8 cellular contexts compared by ENCODE assay signal in the genomic region with DNA sequence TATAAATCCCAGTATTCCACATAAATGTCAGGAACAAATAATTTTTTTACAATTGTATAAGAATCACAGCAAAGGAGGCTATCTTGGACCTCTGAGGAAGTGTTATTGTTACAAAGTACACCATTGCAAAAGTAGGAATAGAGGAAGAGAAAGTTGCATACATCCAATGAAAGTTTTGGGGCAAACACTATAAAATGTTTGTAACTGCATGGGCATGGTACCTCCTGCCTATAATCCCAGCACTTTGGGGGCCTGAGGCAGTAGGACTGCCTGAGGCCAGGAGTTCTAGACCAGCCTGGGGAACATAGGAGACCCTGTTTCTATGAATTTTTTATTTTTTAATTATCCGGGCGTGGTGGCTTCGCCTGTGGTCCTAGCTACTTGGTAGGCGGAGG. TPM values are rescaled to one million over a fixed set of nuclear protein-coding genes. Genes with fewer than 3 reads are reported as not detected.
DNase-seq lines count a peak whose midpoint lies in the region; ATAC-seq and TF ChIP-seq lines count a peak whose summit lies in the region.

No MANE protein-coding gene starts in this region.

- intact Hi-C loops in A673 (cut with micrococcal nuclease; ENCODE audit: unreplicated experiment) (no loop called here), ascending aorta (cut with DNase I) (loop anchor here (1.0 to 2.0 kb wide), 3 partner anchors 27 to 153 kb away; a partner anchor contains a TSS)

- CTCF ChIA-PET in A673 (lab: Charles Lee): no interaction called here

- TF ChIP-seq CTCF in A673 (conservative IDR thresholded peaks at IDR 0.05; ENCODE audit: low read depth, low read length) (no peak), HL-60 (IDR thresholded peaks at IDR 0.05; ENCODE audit: insufficient read depth, low read length) (no peak), ascending aorta (IDR thresholded peaks at IDR 0.05) (no peak)

- no TSS peak for BruUV-seq in A673 (replicated peaks; lab: Mats Ljungman, UMichigan)

- 90 to 95% methylated on average over 4 of the region's 4 CpGs for WGBS in mesodermal cell (ENCODE audit: insufficient coverage in 2 of 2), 2 experiments

- POLR2A ChIA-PET in A673 (lab: Charles Lee; ENCODE audit: low non-redundant PET): no interaction called here

- H3K27me3 ChIP-seq in A673 (replicated peaks; ENCODE audit: insufficient read depth, low read depth, low read length, poor library complexity) (no peaks in the 10 kb centered on the region), HL-60 (ENCODE audit: insufficient read depth, poor library complexity, severe bottlenecking) (no peaks in the 10 kb centered on the region), ascending aorta (no peaks in the 10 kb centered on the region)

- H3K9me3 ChIP-seq in A673 (ENCODE audit: low read depth, low read length, poor library complexity, severe bottlenecking): no peaks in the 10 kb centered on the region
- no peaks in the 10 kb centered on the region for H3K9me3 ChIP-seq in ascending aorta
- H3K9me3 ChIP-seq in mesodermal cell (ENCODE audit: control insufficient read depth, low read length): no peaks in the 10 kb centered on the region

- H3K4me3 ChIP-seq in A673 (ENCODE audit: low read depth, low read length, poor library complexity, severe bottlenecking): peak overlapping the region; percentile 98
- peak overlapping the region; percentile 50 for H3K4me3 ChIP-seq in HL-60 (replicated peaks; ENCODE audit: insufficient read depth, low read length)
- H3K4me3 ChIP-seq in ascending aorta: peak overlapping the region; percentile 70 to 89
- H3K4me3 ChIP-seq in mesodermal cell (ENCODE audit: extremely low read depth, insufficient read depth, low read length, poor library complexity, severe bottlenecking): peak overlapping the region; percentile 52

- H3K36me3 ChIP-seq in A673 (ENCODE audit: insufficient read depth, low read length, poor library complexity, severe bottlenecking) (no peaks in the 10 kb centered on the region), ascending aorta (peaks cover 0 to 4% of the 10 kb centered on the region in 2 donors), mesodermal cell (ENCODE audit: control insufficient read depth, insufficient read depth, low read length) (peaks cover 5% of the 10 kb centered on the region)

- no peak for ATAC-seq in GM21367 (IDR thresholded peaks at IDR 0.05; ENCODE audit: unreplicated experiment)
- no peak for ATAC-seq in HG03457 (IDR thresholded peaks at IDR 0.05; ENCODE audit: unreplicated experiment)

- H3K4me1 ChIP-seq in A673 (ENCODE audit: insufficient read depth, low read length, poor library complexity, severe bottlenecking): peaks cover 14% of the 10 kb centered on the region
- peaks cover 3 to 23% of the 10 kb centered on the region in 2 donors for H3K4me1 ChIP-seq in ascending aorta
- no peaks in the 10 kb centered on the region for H3K4me1 ChIP-seq in mesodermal cell (ENCODE audit: control insufficient read depth, insufficient read depth, low read length, poor library complexity, severe bottlenecking)

- DNase-seq in A673 (ENCODE audit: low spot score): no peak
- DNase-seq in HL-60 (ENCODE audit: low read depth in 1 of 2, low spot score in 1 of 2): peak in 1 of 2 experiments; percentile 19
- no peak for DNase-seq in ascending aorta (ENCODE audit: low spot score in 2 of 2)
- no peak for DNase-seq in cerebellar cortex (ENCODE audit: low spot score)
- DNase-seq in AG08395 (ENCODE audit: low spot score): no peak

- peak overlapping the region; percentile 89 for H3K27ac ChIP-seq in A673 (ENCODE audit: low read depth, low read length, poor library complexity, severe bottlenecking)
- peak overlapping the region; percentile 87 for H3K27ac ChIP-seq in HL-60 (replicated peaks)
- peak overlapping the region; percentile 86 to 98 for H3K27ac ChIP-seq in ascending aorta
- peak overlapping the region; percentile 96 for H3K27ac ChIP-seq in mesodermal cell (ENCODE audit: low read depth, low read length, severe bottlenecking)

RNA-seq across cellular contexts. Expression of a gene that starts 0.8 kb away (rescaled TPM):
- total RNA-seq in A673 (2021): 66.0 and 66.7 TPM in 2 replicates
- total RNA-seq in ascending aorta: 4.6 TPM
- polyA plus RNA-seq in mesodermal cell (2013, experiment 1 of 2): 63.2 TPM
- polyA plus RNA-seq in mesodermal cell (2013, experiment 2 of 2): 64.6 TPM

RNA-seq across cellular contexts. Expression of a gene that starts 28.0 kb away (rescaled TPM):
- total RNA-seq in A673 (2021) (90.8 and 96.2 TPM in 2 replicates), ascending aorta (49.4 TPM)
- 125 TPM for polyA plus RNA-seq in mesodermal cell (2013, experiment 1 of 2)
- 147 TPM for polyA plus RNA-seq in mesodermal cell (2013, experiment 2 of 2)

RNA-seq across cellular contexts. Expression of a gene that starts 51.8 kb away (rescaled TPM):
- total RNA-seq in A673 (2021) (40.2 and 40.6 TPM in 2 replicates), ascending aorta (12.1 TPM)
- 23.4 TPM for polyA plus RNA-seq in mesodermal cell (2013, experiment 1 of 2)
- polyA plus RNA-seq in mesodermal cell (2013, experiment 2 of 2): 21.4 TPM

Comparison
In these comparisons a context has a peak if more than half of its experiments do, and no peak if none do; other contexts are left out.
1. RNA of a gene that starts 0.8 kb away (total RNA-seq): 66.0 to 66.7 TPM in A673; 4.6 TPM in ascending aorta (single experiment); every median in the first group is over 10 times any median in the second.
2. Peak in every context shown above with its lines, with median percentiles within 50 percentile points of each other: H3K27ac ChIP-seq and H3K4me3 ChIP-seq.